In the genomic region with DNA sequence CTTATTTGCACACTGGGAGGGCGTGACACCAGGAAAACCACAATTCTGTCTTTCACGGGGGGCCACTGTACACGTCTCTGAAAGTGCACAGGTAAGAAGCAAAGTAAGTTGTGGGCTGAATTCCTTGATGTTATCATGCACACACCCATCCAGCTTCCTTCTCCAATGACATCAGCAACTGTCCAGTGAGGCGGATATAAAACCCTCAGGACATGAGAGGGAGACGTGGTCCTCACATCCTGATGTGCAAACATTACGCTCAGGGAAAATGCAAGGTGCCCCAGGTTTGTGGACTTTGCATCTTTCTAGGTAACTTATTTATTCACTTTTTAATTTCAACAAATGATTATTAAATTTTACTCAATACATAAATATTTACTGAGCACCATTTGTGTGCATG, we compare ENCODE assay signal across 18 cellular contexts. TPM values are rescaled to one million over a fixed set of nuclear protein-coding genes. Genes with fewer than 3 reads are reported as not detected.
DNase-seq lines count a peak whose midpoint lies in the region; ATAC-seq and TF ChIP-seq lines count a peak whose summit lies in the region.
"Had no signal": no experiment of that assay in that cellular context is flagged by ENCODE, and none has a peak within 500 bp of the region (broad histone marks: within the 10 kb centered on the region; RNA-seq: fewer than 3 reads in every experiment).

No MANE protein-coding gene starts in this region.

- intact Hi-C loops in Right ventricle myocardium superior (cut with DNase I), result no loop called here

- peak; percentile 53 for DNase-seq in SIG-M5 treated with dmso at 0.1 percent for 504 hours (lab: John Stamatoyannopoulos, UW; ENCODE audit: unreplicated experiment)
- DNase-seq in SIG-M5 (lab: John Stamatoyannopoulos, UW), result no peak
- peak; percentile 38 for DNase-seq in SW480 (ENCODE audit: low spot score)
- DNase-seq in mucosa of gallbladder (ENCODE audit: low spot score), result peak; percentile 61
- DNase-seq in activated CD8-positive, alpha-beta memory T cell treated with anti-CD3 and anti-CD28 coated beads for 24 hours, result no peak
- no peak for DNase-seq in Right ventricle myocardium superior
- DNase-seq in GM10266 (ENCODE audit: extremely low spot score), result no peak
- DNase-seq: KBM-7, MV-4-11, NCI-H1417 treated with DMSO at 0.1 percent for 48 hours, NCI-H2029, NCI-H345, NCI-H524 treated with DMSO at 0.1 percent for 48 hours, Peyer's patch, SHP77 had no signal

- ATAC-seq in Right ventricle myocardium superior (ENCODE audit: poor library complexity), result no peak
- ATAC-seq in GM18502 (IDR thresholded peaks at IDR 0.05; ENCODE audit: poor library complexity, unreplicated experiment), result no peak
- ATAC-seq: HepG2 had no signal

- TF ChIP-seq CTCF in GM10266 (IDR thresholded peaks at IDR 0.05; ENCODE audit: control insufficient read depth, insufficient read depth, low read depth, missing control alignments), result no peak

RNA-seq across cellular contexts. Expression of gene TFF1, which starts 3.0 kb away (rescaled TPM):
- total RNA-seq in mucosa of gallbladder (241 TPM), Right ventricle myocardium superior (not detected)
- total RNA-seq: T-helper 1 cell treated with Interleukin-12 subunit alpha and Interleukin-12 subunit beta and Interleukin-4 antibody, amounts not matched to agents 30 ng/mL and 1 ng/mL, for 36 hours had no signal

RNA-seq across cellular contexts. Expression of gene TFF2, which starts 12.5 kb away (rescaled TPM):
- total RNA-seq in mucosa of gallbladder, result 115 TPM
- total RNA-seq in Right ventricle myocardium superior, result not detected
- total RNA-seq: HepG2; T-helper 1 cell treated with Interleukin-12 subunit alpha and Interleukin-12 subunit beta and Interleukin-4 antibody, amounts not matched to agents 30 ng/mL and 1 ng/mL, for 36 hours had no signal

RNA-seq across cellular contexts. Expression of gene TMPRSS3, which starts 32.5 kb away (rescaled TPM):
- total RNA-seq in mucosa of gallbladder (10.5 TPM), Right ventricle myocardium superior (not detected)

RNA-seq across cellular contexts. Expression of gene UBASH3A, which starts 40.4 kb away (rescaled TPM):
- total RNA-seq in mucosa of gallbladder, result 2.0 TPM
- not detected for total RNA-seq in Right ventricle myocardium superior
- total RNA-seq: HepG2 had no signal

RNA-seq across cellular contexts. Expression of gene TFF3, which starts 48.1 kb away (rescaled TPM):
- total RNA-seq in mucosa of gallbladder (1,342 TPM), Right ventricle myocardium superior (1.00 TPM)
- total RNA-seq: T-helper 1 cell treated with Interleukin-12 subunit alpha and Interleukin-12 subunit beta and Interleukin-4 antibody, amounts not matched to agents 30 ng/mL and 1 ng/mL, for 36 hours had no signal

Comparison
In these comparisons a context has a peak if more than half of its experiments do, and no peak if none do; other contexts are left out.
1. DNase-seq: peak in SIG-M5 treated with dmso at 0.1 percent for 504 hours (single experiment), SW480 (single experiment) and mucosa of gallbladder (single experiment); none in SIG-M5 (single experiment), activated CD8-positive, alpha-beta memory T cell treated with anti-CD3 and anti-CD28 coated beads for 24 hours (single experiment), Right ventricle myocardium superior (single experiment) and GM10266 (single experiment).
2. RNA of gene TFF1, which starts 3.0 kb away (total RNA-seq): 241 TPM in mucosa of gallbladder (single experiment); not detected in Right ventricle myocardium superior (single experiment); every median in the first group is over 100 times any median in the second.
3. RNA of gene TFF2, which starts 12.5 kb away (total RNA-seq): 115 TPM in mucosa of gallbladder (single experiment); not detected in Right ventricle myocardium superior (single experiment); every median in the first group is over 100 times any median in the second.
4. RNA of gene TMPRSS3, which starts 32.5 kb away (total RNA-seq): 10.5 TPM in mucosa of gallbladder (single experiment); not detected in Right ventricle myocardium superior (single experiment); every median in the first group is over 10 times any median in the second.